ENCODE assay signal across 10 cellular contexts in genomic region chr5:89697581-89697980, GRCh38.
"Had no signal": no experiment of that assay in that cellular context is flagged by ENCODE, and none has a peak within 500 bp of the region (broad histone marks: within the 10 kb centered on the region; RNA-seq: fewer than 3 reads in every experiment).

No MANE protein-coding gene starts in this region.

- H3K27ac ChIP-seq: ascending aorta, thyroid gland had no signal

- H3K36me3 ChIP-seq: ascending aorta, thyroid gland had no signal

- H3K9me3 ChIP-seq: ascending aorta, thyroid gland had no signal

- H3K4me3 ChIP-seq: ascending aorta, thyroid gland had no signal

- H3K4me1 ChIP-seq: ascending aorta, thyroid gland had no signal

- DNase-seq: activated CD4-positive, alpha-beta T cell treated with anti-CD3 and anti-CD28 coated beads for 1 hour; activated CD4-positive, alpha-beta T cell treated with anti-CD3 and anti-CD28 coated beads, Interleukin-2, amount 50 U/mL, for 4 hours; activated naive CD4-positive, alpha-beta T cell treated with anti-CD3 and anti-CD28 coated beads, Interleukin-2, amount 10 ng/mL, durations not matched to agents 7 days and 5 days; left ventricle myocardium superior; naive thymus-derived CD8-positive, alpha-beta T cell; posterior cingulate gyrus; stimulated activated CD4-positive, alpha-beta T cell treated with anti-CD3 and anti-CD28 coated beads, Interleukin-4, amount 100 ng/mL, for 1 hour; stimulated activated naive B cell treated with anti-CD40 and anti-IgM and Interleukin-4, amounts not matched to agents 10 μg/mL and 1 μg/mL and 100 μg/mL, for 72 hours; thyroid gland had no signal

- ATAC-seq: left ventricle myocardium superior; naive thymus-derived CD8-positive, alpha-beta T cell; stimulated activated naive B cell treated with anti-CD40 and anti-IgM and Interleukin-4, amounts not matched to agents 10 μg/mL and 1 μg/mL and 100 μg/mL, for 72 hours had no signal

- H3K27me3 ChIP-seq: ascending aorta, thyroid gland had no signal
